In the genomic region with DNA sequence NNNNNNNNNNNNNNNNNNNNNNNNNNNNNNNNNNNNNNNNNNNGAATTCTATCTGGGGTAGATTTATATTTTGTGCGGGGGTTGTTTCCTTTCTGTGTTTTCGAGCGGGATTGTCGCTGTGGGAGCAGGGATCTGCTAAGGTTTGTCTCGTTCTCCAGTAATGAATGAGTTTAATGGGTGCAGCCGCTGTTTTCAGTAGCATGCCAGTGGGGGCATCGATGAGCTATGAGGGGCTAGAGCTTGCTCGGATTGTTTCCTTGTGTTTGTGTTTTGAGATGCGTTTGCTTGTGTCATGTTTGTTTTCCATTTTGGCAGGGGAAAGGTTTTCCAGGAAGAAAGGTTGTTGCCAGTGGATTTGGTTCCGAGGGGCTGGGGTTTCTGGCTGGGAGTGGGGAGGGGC, we compare ENCODE assay signal across 2 cellular contexts. TPM values are rescaled to one million over a fixed set of nuclear protein-coding genes. Genes with fewer than 3 reads are reported as not detected.
"Had no signal": no experiment of that assay in that cellular context is flagged by ENCODE, and none has a peak within 500 bp of the region (broad histone marks: within the 10 kb centered on the region; RNA-seq: fewer than 3 reads in every experiment).

No MANE protein-coding gene starts in this region.

RNA-seq across cellular contexts. Expression of a gene that starts 15.6 kb away (rescaled TPM):
- total RNA-seq: G401, GM12878 had no signal
- polyA plus RNA-seq: GM12878 had no signal
